18 cellular contexts compared by ENCODE assay signal in the genomic region with DNA sequence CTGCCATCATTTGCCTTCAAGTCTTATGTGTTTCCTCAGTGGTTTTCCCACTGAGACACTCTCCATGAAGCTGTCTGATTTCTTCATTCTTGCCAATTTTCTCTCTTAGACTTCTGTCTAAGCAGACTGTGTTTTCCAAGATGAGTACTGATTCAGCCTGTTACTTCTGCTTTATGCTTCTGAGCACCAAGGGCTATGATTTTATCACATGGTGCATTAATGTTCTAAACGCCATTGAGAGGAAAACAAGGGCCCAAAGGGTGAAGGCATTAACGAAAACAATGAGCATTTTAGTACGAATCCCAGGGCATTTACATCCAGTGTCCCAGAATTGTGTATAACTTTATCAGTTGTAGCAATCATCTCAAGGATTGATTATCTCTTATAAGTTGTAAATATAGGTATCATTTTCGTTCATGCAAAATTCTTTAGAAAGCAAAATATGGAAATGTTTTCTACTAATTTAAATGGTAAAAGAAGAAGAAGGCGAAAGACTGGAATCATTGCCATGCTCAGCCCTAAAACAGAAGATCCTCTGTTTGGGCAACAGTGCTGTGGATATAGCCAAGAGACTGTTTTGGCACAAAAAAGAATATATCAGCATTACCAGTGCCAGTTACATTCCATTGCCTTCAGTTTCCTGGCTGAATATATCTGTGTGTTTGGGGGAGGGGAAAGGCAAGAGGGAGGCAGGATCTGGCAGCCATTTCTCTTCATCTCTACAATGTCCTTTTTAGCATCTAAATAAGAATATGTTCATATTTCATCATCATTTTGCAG.
DNase-seq lines count a peak whose midpoint lies in the region; ATAC-seq, FAIRE-seq and TF ChIP-seq lines count a peak whose summit lies in the region.
"Had no signal": no experiment of that assay in that cellular context is flagged by ENCODE, and none has a peak within 500 bp of the region (broad histone marks: within the 10 kb centered on the region; RNA-seq: fewer than 3 reads in every experiment).

No MANE protein-coding gene starts in this region.

- no peak overlapping the region for H2AK5ac ChIP-seq in H1 (ENCODE audit: low read depth, low read length)

- no peak overlapping the region for H3K4ac ChIP-seq in H1 (replicated peaks; ENCODE audit: insufficient read length, low read depth, low read length)

- WGBS in H1 (ENCODE audit: extremely low coverage in 1 of 2, insufficient coverage in 1 of 2, insufficient read length in 1 of 2, insufficient replicate concordance in 2 of 2, low coverage in 1 of 2, low lambda C conversion rate in 2 of 2, missing lambda C conversion rate in 1 of 2), 2 experiments, result 85% methylated on average over 5 of the region's 5 CpGs; no CpG with 5 or more reads in 1 of the 2 experiments
- 1% methylated on average over 5 of the region's 5 CpGs for WGBS in HepG2 (ENCODE audit: low lambda C conversion rate)

- no peak overlapping the region for H4K91ac ChIP-seq in H1 (replicated peaks; ENCODE audit: insufficient read length, low read length)

- no peak overlapping the region for H2BK15ac ChIP-seq in H1 (ENCODE audit: low read length)

- H3K9ac ChIP-seq in H1 (replicated peaks in 1 of 4; ENCODE audit: extremely low read depth in 1 of 4, low read depth in 3 of 4, low read length in 3 of 4) (no peak overlapping the region), HepG2 (ENCODE audit: insufficient read depth, low read depth, low read length) (no peak overlapping the region)

- H3K14ac ChIP-seq in H1 (ENCODE audit: insufficient read length), result no peak overlapping the region

- TF ChIP-seq POLR2A in H1 (IDR thresholded peaks at IDR 0.05; ENCODE audit: control extremely low read depth in 1 of 2, low read depth in 2 of 2, low read length in 2 of 2), result no peak
- no peak for TF ChIP-seq POLR2A in HepG2 (IDR thresholded peaks at IDR 0.05; ENCODE audit: insufficient read depth in 1 of 2, low read depth in 2 of 2, low read length in 2 of 2)

- in situ Hi-C loops in SK-MEL-5 (cut with HindIII; ENCODE audit: low pct_unique_long_range_greater_than_20kb, low sequenced_read_pairs), result no loop called here
- in situ Hi-C loops in HepG2 (cut with HindIII; ENCODE audit: extremely low pct_ligation_motif_present, low pct_unique_long_range_greater_than_20kb), result loop anchor here (25.0 kb wide), 1 partner anchor 598 kb away; no protein-coding TSS in a partner anchor

- H3K4me1 ChIP-seq in H1 (replicated peaks in 1 of 4; ENCODE audit: control insufficient read depth in 3 of 4, insufficient read depth in 4 of 4, low read length in 3 of 4) (peaks cover 0 to 4% (median 0%) of the 10 kb centered on the region in 4 experiments; a peak in 2 of 7 replicates), HepG2 (ENCODE audit: insufficient read depth, low read length) (peaks cover 5% of the 10 kb centered on the region)
- H3K4me1 ChIP-seq: Peyer's patch had no signal

- H3K4me3 ChIP-seq in H1 (ENCODE audit: extremely low read depth in 1 of 4, insufficient read depth in 2 of 4, low read depth in 3 of 4, low read length in 4 of 4) (no peak overlapping the region), HepG2 (replicated peaks in 1 of 3; ENCODE audit: insufficient read depth in 1 of 3, low read depth in 2 of 3, low read length in 3 of 3) (no peak overlapping the region)
- H3K4me3 ChIP-seq: Peyer's patch had no signal

- H2BK12ac ChIP-seq in H1 (ENCODE audit: low read depth, low read length), result no peak overlapping the region

- H3K79me1 ChIP-seq in H1 (ENCODE audit: low read depth, low read length), result no peaks in the 10 kb centered on the region

- intact Hi-C loops in HepG2 (cut with micrococcal nuclease; ENCODE audit: unreplicated experiment), result no loop called here

- no peak overlapping the region for H4K8ac ChIP-seq in H1 (ENCODE audit: extremely low read depth, insufficient read depth, low read length)

- H2AFZ ChIP-seq in H1 (ENCODE audit: low read length), result no peak overlapping the region
- no peak overlapping the region for H2AFZ ChIP-seq in HepG2 (ENCODE audit: low read length)

- TF ChIP-seq CTCF in H1 (IDR thresholded peaks at IDR 0.05; ENCODE audit: control extremely low read depth in 1 of 3, insufficient read depth in 1 of 3, low read depth in 1 of 3, low read length in 3 of 3) (no peak), HepG2 (CRISPR knock-in tag; IDR thresholded peaks at IDR 0.05) (no peak)

- H3K27me3 ChIP-seq in H1 (replicated peaks in 1 of 4; ENCODE audit: control insufficient read depth in 3 of 4, extremely low read depth in 1 of 4, insufficient read depth in 3 of 4, low read length in 3 of 4), result no peaks in the 10 kb centered on the region
- no peaks in the 10 kb centered on the region for H3K27me3 ChIP-seq in HepG2 (ENCODE audit: control insufficient read depth in 1 of 2, insufficient read depth in 2 of 2, low read length in 2 of 2)
- H3K27me3 ChIP-seq: Peyer's patch had no signal

- peak overlapping the region; percentile 25; the same call in 1 of the 2 replicates for H2BK20ac ChIP-seq in H1 (ENCODE audit: low read length)

- H3K79me2 ChIP-seq in H1 (ENCODE audit: control insufficient read depth in 1 of 2, insufficient read depth in 2 of 2, low read length in 2 of 2), result no peaks in the 10 kb centered on the region
- no peaks in the 10 kb centered on the region for H3K79me2 ChIP-seq in HepG2 (ENCODE audit: insufficient read depth, low read length)

- H4K20me1 ChIP-seq in H1 (replicated peaks in 1 of 2; ENCODE audit: control insufficient read depth in 1 of 2, insufficient read depth in 2 of 2, low read length in 2 of 2), result no peaks in the 10 kb centered on the region
- H4K20me1 ChIP-seq in HepG2 (ENCODE audit: insufficient read depth, low read length), result no peaks in the 10 kb centered on the region

- no peak overlapping the region for H3K56ac ChIP-seq in H1 (replicated peaks; ENCODE audit: insufficient read length, low read depth, low read length)

- H4K5ac ChIP-seq in H1 (ENCODE audit: insufficient read length, low read depth, low read length), result no peak overlapping the region

- H3K18ac ChIP-seq in H1 (ENCODE audit: extremely low read depth, low read length), result no peak overlapping the region

- H2BK5ac ChIP-seq in H1 (ENCODE audit: low read depth, low read length), result no peak overlapping the region

- no peak for FAIRE-seq in H1 (lab: Jason Lieb, UNC)
- FAIRE-seq in HepG2 (lab: Jason Lieb, UNC), result no peak
- FAIRE-seq: D721Med had no signal

- no TSS peak for BruUV-seq in HepG2 (replicated peaks; lab: Mats Ljungman, UMichigan)

- H3K36me3 ChIP-seq in H1 (ENCODE audit: control insufficient read depth in 2 of 4, insufficient read depth in 4 of 4, low read length in 3 of 4) (no peaks in the 10 kb centered on the region), HepG2 (replicated peaks in 1 of 2; ENCODE audit: control insufficient read depth in 1 of 2, insufficient read depth in 2 of 2, low read length in 2 of 2) (no peaks in the 10 kb centered on the region)
- H3K36me3 ChIP-seq: Peyer's patch had no signal

- no peak overlapping the region for H2BK120ac ChIP-seq in H1 (replicated peaks; ENCODE audit: low read depth, low read length)

- TF ChIP-seq EP300 in H1 (IDR thresholded peaks at IDR 0.05; ENCODE audit: borderline replicate concordance in 1 of 2, low read depth in 2 of 2, low read length in 2 of 2) (no peak), HepG2 (IDR thresholded peaks at IDR 0.05; ENCODE audit: low read depth in 2 of 2, low read length in 2 of 2) (no peak), HepG2 (CRISPR knock-in tag; IDR thresholded peaks at IDR 0.05; ENCODE audit: borderline replicate concordance) (no peak)

- H3K27ac ChIP-seq in H1 (ENCODE audit: low read depth, low read length) (no peak overlapping the region), HepG2 (ENCODE audit: extremely low read length, insufficient read depth, low read length) (no peak overlapping the region), substantia nigra (ENCODE audit: low read depth, low read length, poor library complexity, severe bottlenecking) (peak overlapping the region; percentile 58)
- H3K27ac ChIP-seq: Peyer's patch had no signal

- H3K4me2 ChIP-seq in H1 (ENCODE audit: insufficient read depth in 1 of 2, low read depth in 2 of 2, low read length in 2 of 2) (no peak overlapping the region), HepG2 (ENCODE audit: low read depth, low read length) (no peak overlapping the region)

- POLR2A ChIA-PET in H1 (lab: Charles Lee; ENCODE audit: partially characterized antibody), result no interaction called here
- POLR2A ChIA-PET in HepG2 (lab: Yijun Ruan, JAX), result no interaction called here

- no peaks in the 10 kb centered on the region for H3K23me2 ChIP-seq in H1 (ENCODE audit: low read depth, low read length)

- H3K9me3 ChIP-seq in H1 (ENCODE audit: insufficient read depth in 2 of 2, low read depth in 1 of 2, low read length in 1 of 2), result no peaks in the 10 kb centered on the region
- no peaks in the 10 kb centered on the region for H3K9me3 ChIP-seq in HepG2 (ENCODE audit: low read length)
- H3K9me3 ChIP-seq: Peyer's patch had no signal

- ATAC-seq in HepG2, result no peak
- ATAC-seq in HG03045 (IDR thresholded peaks at IDR 0.05; ENCODE audit: unreplicated experiment), result no peak
- ATAC-seq in GM19395 (IDR thresholded peaks at IDR 0.05; ENCODE audit: unreplicated experiment), result no peak

- H3K23ac ChIP-seq in H1 (ENCODE audit: insufficient read length), result no peak overlapping the region

- CTCF ChIA-PET in H1 (lab: Charles Lee; ENCODE audit: partially characterized antibody), result no interaction called here
- CTCF ChIA-PET in HepG2 (lab: Yijun Ruan, JAX; ENCODE audit: low intra/inter-chr PET ratio, low total read pairs), result no interaction called here

- TF ChIP-seq RAD21 in H1 (IDR thresholded peaks at IDR 0.05 in 1 of 2, conservative IDR thresholded peaks at IDR 0.05 in 1 of 2; ENCODE audit: low read depth in 2 of 2, low read length in 2 of 2) (no peak), HepG2 (CRISPR knock-in tag; IDR thresholded peaks at IDR 0.05) (no peak)

- DNase-seq in SK-MEL-5 (ENCODE audit: low read depth, low spot score) (peak; percentile 74), H1 (ENCODE audit: low read depth in 1 of 2, low spot score in 2 of 2) (no peak), HepG2 (ENCODE audit: low spot score) (no peak), substantia nigra (lab: John Stamatoyannopoulos, UW) (peak in 3 of 49 donors; percentile 7 to 15 (median 9)), GM19238 (ENCODE audit: insufficient read length, low spot score) (no peak), DMS53 treated with DMSO at 0.1 percent for 48 hours (lab: John Stamatoyannopoulos, UW; ENCODE audit: unreplicated experiment) (no peak)
- DNase-seq: AML-193; CD4-positive, alpha-beta T cell; H9; MM.1S; NCI-H2029; NCI-H2171 treated with DMSO at 0.1 percent for 48 hours; NCI-H774; Peyer's patch; SHP77 had no signal

TF ChIP-seq in H1, 55 proteins besides CTCF, POLR2A, EP300 and RAD21 (continues in another document):
- TF ChIP-seq POU5F1 (IDR thresholded peaks at IDR 0.05; ENCODE audit: low read depth, low read length), result no peak
- no peak for TF ChIP-seq BRCA1 (IDR thresholded peaks at IDR 0.05; ENCODE audit: low read depth, low read length)

TF ChIP-seq in HepG2, 621 proteins besides CTCF, POLR2A, EP300 and RAD21 (continues in another document):
- TF ChIP-seq CEBPB (IDR thresholded peaks at IDR 0.05; ENCODE audit: borderline replicate concordance, low read depth, low read length), result 0 out of 2 replicates have a peak, but pooled peaks have one; percentile 11
